Comparison of ENCODE assay signal across 9 cellular contexts in the genomic region with DNA sequence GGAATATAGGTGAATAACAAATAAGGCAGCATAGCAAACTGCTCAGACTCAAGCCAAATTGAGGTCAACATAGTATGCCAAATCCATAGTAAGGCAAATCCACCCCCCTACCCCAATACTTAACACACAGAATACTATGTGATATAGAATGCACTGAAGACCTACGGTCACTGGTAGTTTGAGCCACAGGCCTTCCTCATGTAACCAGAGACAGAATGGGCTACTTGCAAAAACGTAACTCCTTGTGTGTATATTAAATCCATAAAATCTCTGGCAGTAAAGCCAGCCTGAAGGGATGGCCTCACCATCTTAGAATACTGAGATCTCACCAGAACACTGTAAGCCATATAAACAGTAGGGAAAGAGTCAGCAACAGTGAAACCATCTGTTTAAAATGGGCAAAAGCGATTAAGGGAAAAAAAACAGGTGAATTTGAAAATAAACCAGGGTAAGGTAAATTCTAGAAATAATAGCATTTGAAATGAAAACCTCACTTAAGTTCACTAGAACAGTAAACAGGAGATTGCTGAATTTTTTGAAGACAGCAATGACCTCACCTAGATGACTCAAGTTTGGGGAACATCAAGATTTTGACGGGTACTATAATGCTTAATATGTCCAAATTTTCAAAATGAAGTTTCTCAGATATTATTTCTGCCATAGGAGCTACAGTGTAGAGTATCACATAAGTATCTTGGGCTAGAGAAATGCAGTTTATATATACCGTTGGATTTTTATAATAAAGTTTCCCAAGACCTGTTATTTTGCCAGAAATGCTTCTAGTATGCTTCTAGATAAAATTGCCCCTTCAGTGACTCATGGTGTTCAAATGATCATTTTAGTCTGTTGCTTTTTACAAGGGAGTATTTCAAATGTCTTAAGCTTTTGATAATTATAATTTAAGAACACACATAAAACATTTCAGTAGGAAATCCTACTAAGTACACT. TPM values are rescaled to one million over a fixed set of nuclear protein-coding genes. Genes with fewer than 3 reads are reported as not detected.
DNase-seq lines count a peak whose midpoint lies in the region; ATAC-seq lines count a peak whose summit lies in the region.
"Had no signal": no experiment of that assay in that cellular context is flagged by ENCODE, and none has a peak within 500 bp of the region (broad histone marks: within the 10 kb centered on the region; RNA-seq: fewer than 3 reads in every experiment).

No MANE protein-coding gene starts in this region.

- no peaks in the 10 kb centered on the region for H3K27me3 ChIP-seq in HUES48 (ENCODE audit: control insufficient read depth, insufficient read depth, low read length)

- ATAC-seq in natural killer cell treated with Interleukin-12 subunit alpha and Interleukin-12 subunit beta and Interleukin-15 and Interleukin-18, amount 100 ng/mL, for 72 hours, result peak in 1 of 2 donors; percentile 17

- no peaks in the 10 kb centered on the region for H3K9me3 ChIP-seq in HUES48 (ENCODE audit: control insufficient read depth, insufficient read depth, low read length)

- peaks cover 69% of the 10 kb centered on the region for H3K36me3 Mint-ChIP-seq in activated T-helper 1 cell treated with anti-CD3 and anti-CD28 coated beads, Interleukin-12 subunit alpha, Interleukin-12 subunit beta, Interleukin-2, Interleukin-4 antibody, amounts not matched to agents 30 ng/mL and 10 ng/mL and 1 ng/mL, durations not matched to agents 14 hours and 24 hours and 36 hours (ENCODE audit: low read depth)
- peaks cover 44% of the 10 kb centered on the region for H3K36me3 Mint-ChIP-seq in natural killer cell treated with Interleukin-12 subunit alpha and Interleukin-12 subunit beta and Interleukin-15 and Interleukin-18, amount 100 ng/mL, for 72 hours

- H3K4me1 ChIP-seq in HUES48 (ENCODE audit: control insufficient read depth, insufficient read depth, low read length), result no peaks in the 10 kb centered on the region

- H3K27ac ChIP-seq in HUES48 (ENCODE audit: low read depth, low read length), result peak overlapping the region; percentile 80

- peaks cover 71% of the 10 kb centered on the region for H3K4me1 Mint-ChIP-seq in activated T-helper 1 cell treated with anti-CD3 and anti-CD28 coated beads, Interleukin-12 subunit alpha, Interleukin-12 subunit beta, Interleukin-2, Interleukin-4 antibody, amounts not matched to agents 30 ng/mL and 10 ng/mL and 1 ng/mL, durations not matched to agents 14 hours and 24 hours and 36 hours (ENCODE audit: low read depth)
- peaks cover 68 to 71% of the 10 kb centered on the region in 2 donors for H3K4me1 Mint-ChIP-seq in natural killer cell treated with Interleukin-12 subunit alpha and Interleukin-12 subunit beta and Interleukin-15 and Interleukin-18, amount 100 ng/mL, for 72 hours (ENCODE audit: low read depth in 2 of 2)

- no peak overlapping the region for H3K4me3 Mint-ChIP-seq in activated T-helper 1 cell treated with anti-CD3 and anti-CD28 coated beads, Interleukin-12 subunit alpha, Interleukin-12 subunit beta, Interleukin-2, Interleukin-4 antibody, amounts not matched to agents 30 ng/mL and 10 ng/mL and 1 ng/mL, durations not matched to agents 14 hours and 24 hours and 36 hours
- H3K4me3 Mint-ChIP-seq in natural killer cell treated with Interleukin-12 subunit alpha and Interleukin-12 subunit beta and Interleukin-15 and Interleukin-18, amount 100 ng/mL, for 72 hours, result peak overlapping the region; percentile 4

- H3K9ac ChIP-seq in HUES48 (ENCODE audit: low read depth, low read length), result no peak overlapping the region

- DNase-seq in DMS 273 (lab: John Stamatoyannopoulos, UW; ENCODE audit: unreplicated experiment) (peak; percentile 69), DMS 273 treated with DMSO at 0.1 percent for 48 hours (lab: John Stamatoyannopoulos, UW) (no peak), NCI-H187 (lab: John Stamatoyannopoulos, UW) (no peak), NCI-H510A (lab: John Stamatoyannopoulos, UW) (no peak), NCI-H1092 (lab: John Stamatoyannopoulos, UW) (no peak)
- DNase-seq in activated T-helper 1 cell treated with anti-CD3 and anti-CD28 coated beads, Interleukin-12 subunit alpha, Interleukin-12 subunit beta, Interleukin-2, Interleukin-4 antibody, amounts not matched to agents 30 ng/mL and 10 ng/mL and 1 ng/mL, durations not matched to agents 14 hours and 24 hours and 36 hours (ENCODE audit: low spot score), result no peak
- DNase-seq in natural killer cell treated with Interleukin-12 subunit alpha and Interleukin-12 subunit beta and Interleukin-15 and Interleukin-18, amount 100 ng/mL, for 72 hours (ENCODE audit: low spot score), result no peak
- DNase-seq: 8988T had no signal

- no peak overlapping the region for H3K4me3 ChIP-seq in HUES48 (ENCODE audit: low read depth, low read length)

- H3K27ac Mint-ChIP-seq in activated T-helper 1 cell treated with anti-CD3 and anti-CD28 coated beads, Interleukin-12 subunit alpha, Interleukin-12 subunit beta, Interleukin-2, Interleukin-4 antibody, amounts not matched to agents 30 ng/mL and 10 ng/mL and 1 ng/mL, durations not matched to agents 14 hours and 24 hours and 36 hours, result peak overlapping the region; percentile 76
- H3K27ac Mint-ChIP-seq in natural killer cell treated with Interleukin-12 subunit alpha and Interleukin-12 subunit beta and Interleukin-15 and Interleukin-18, amount 100 ng/mL, for 72 hours, result peak overlapping the region; percentile 80 to 86

- H3K9me3 Mint-ChIP-seq in activated T-helper 1 cell treated with anti-CD3 and anti-CD28 coated beads, Interleukin-12 subunit alpha, Interleukin-12 subunit beta, Interleukin-2, Interleukin-4 antibody, amounts not matched to agents 30 ng/mL and 10 ng/mL and 1 ng/mL, durations not matched to agents 14 hours and 24 hours and 36 hours, result no peaks in the 10 kb centered on the region
- H3K9me3 Mint-ChIP-seq in natural killer cell treated with Interleukin-12 subunit alpha and Interleukin-12 subunit beta and Interleukin-15 and Interleukin-18, amount 100 ng/mL, for 72 hours, result peaks cover 3% of the 10 kb centered on the region

- H3K36me3 ChIP-seq in HUES48 (ENCODE audit: control insufficient read depth, insufficient read depth, low read length), result peaks cover 52% of the 10 kb centered on the region

- H3K27me3 Mint-ChIP-seq in activated T-helper 1 cell treated with anti-CD3 and anti-CD28 coated beads, Interleukin-12 subunit alpha, Interleukin-12 subunit beta, Interleukin-2, Interleukin-4 antibody, amounts not matched to agents 30 ng/mL and 10 ng/mL and 1 ng/mL, durations not matched to agents 14 hours and 24 hours and 36 hours (ENCODE audit: insufficient read depth), result no peaks in the 10 kb centered on the region
- no peaks in the 10 kb centered on the region for H3K27me3 Mint-ChIP-seq in natural killer cell treated with Interleukin-12 subunit alpha and Interleukin-12 subunit beta and Interleukin-15 and Interleukin-18, amount 100 ng/mL, for 72 hours

- intact Hi-C loops in activated T-helper 1 cell treated with anti-CD3 and anti-CD28 coated beads, Interleukin-12 subunit alpha, Interleukin-12 subunit beta, Interleukin-2, Interleukin-4 antibody, amounts not matched to agents 30 ng/mL and 10 ng/mL and 1 ng/mL, durations not matched to agents 14 hours and 24 hours and 36 hours (cut with micrococcal nuclease), result loop anchor here (1.0 kb wide), 1 partner anchor 30 kb away; no protein-coding TSS in a partner anchor

RNA-seq across cellular contexts. Expression of gene HNRNPA2B1, which starts 13.9 kb away (rescaled TPM):
- total RNA-seq in activated T-helper 1 cell treated with anti-CD3 and anti-CD28 coated beads, Interleukin-12 subunit alpha, Interleukin-12 subunit beta, Interleukin-2, Interleukin-4 antibody, amounts not matched to agents 30 ng/mL and 10 ng/mL and 1 ng/mL, durations not matched to agents 14 hours and 24 hours and 36 hours, result 821 and 823 TPM in 2 replicates
- total RNA-seq in natural killer cell treated with Interleukin-12 subunit alpha and Interleukin-12 subunit beta and Interleukin-15 and Interleukin-18, amount 100 ng/mL, for 72 hours, result 1,000 to 10,000 TPM in 1 of 2 donors, 100 to 1,000 TPM in 1; 824 to 1,096 TPM

RNA-seq across cellular contexts. Expression of gene CBX3, which starts 14.9 kb away (rescaled TPM):
- total RNA-seq in activated T-helper 1 cell treated with anti-CD3 and anti-CD28 coated beads, Interleukin-12 subunit alpha, Interleukin-12 subunit beta, Interleukin-2, Interleukin-4 antibody, amounts not matched to agents 30 ng/mL and 10 ng/mL and 1 ng/mL, durations not matched to agents 14 hours and 24 hours and 36 hours, result 284 and 298 TPM in 2 replicates
- total RNA-seq in natural killer cell treated with Interleukin-12 subunit alpha and Interleukin-12 subunit beta and Interleukin-15 and Interleukin-18, amount 100 ng/mL, for 72 hours, result 100 to 1,000 TPM; 184 to 218 TPM

RNA-seq across cellular contexts. Expression of gene NFE2L3, which starts 34.6 kb away (rescaled TPM):
- 80.1 TPM in 2 replicates for total RNA-seq in activated T-helper 1 cell treated with anti-CD3 and anti-CD28 coated beads, Interleukin-12 subunit alpha, Interleukin-12 subunit beta, Interleukin-2, Interleukin-4 antibody, amounts not matched to agents 30 ng/mL and 10 ng/mL and 1 ng/mL, durations not matched to agents 14 hours and 24 hours and 36 hours
- total RNA-seq in natural killer cell treated with Interleukin-12 subunit alpha and Interleukin-12 subunit beta and Interleukin-15 and Interleukin-18, amount 100 ng/mL, for 72 hours, result 10 to 100 TPM; 21.3 to 29.1 TPM
